In genomic region chr9:30293231-30293630, GRCh38 we compare ENCODE assay signal across 22 cellular contexts.
DNase-seq lines count a peak whose midpoint lies in the region; ATAC-seq lines count a peak whose summit lies in the region.
"Had no signal": no experiment of that assay in that cellular context is flagged by ENCODE, and none has a peak within 500 bp of the region (broad histone marks: within the 10 kb centered on the region; RNA-seq: fewer than 3 reads in every experiment).

No MANE protein-coding gene starts in this region.

- H3K36me3 Mint-ChIP-seq in stimulated activated memory B cell treated with anti-CD40 and anti-IgM and Interleukin-4, amounts not matched to agents 10 μg/mL and 1 μg/mL and 100 μg/mL, for 72 hours = no peaks in the 10 kb centered on the region
- H3K36me3 Mint-ChIP-seq: CD8-positive, alpha-beta T cell had no signal

- H3K36me3 ChIP-seq in SJCRH30 = 0 out of 2 replicates have a peak, but pooled peaks cover 2% of the 10 kb centered on the region
- H3K36me3 ChIP-seq: BLaER1 treated with 17β-estradiol and CSF1 and Interleukin-3, amounts not matched to agents 10 nM and 100 nM had no signal

- no peak overlapping the region for H3K4me3 Mint-ChIP-seq in stimulated activated memory B cell treated with anti-CD40 and anti-IgM and Interleukin-4, amounts not matched to agents 10 μg/mL and 1 μg/mL and 100 μg/mL, for 72 hours
- H3K4me3 Mint-ChIP-seq: B cell; CD4-positive, alpha-beta T cell; CD8-positive, alpha-beta T cell had no signal

- no peaks in the 10 kb centered on the region for H3K27me3 Mint-ChIP-seq in stimulated activated memory B cell treated with anti-CD40 and anti-IgM and Interleukin-4, amounts not matched to agents 10 μg/mL and 1 μg/mL and 100 μg/mL, for 72 hours
- H3K27me3 Mint-ChIP-seq: B cell; CD4-positive, alpha-beta T cell had no signal

- H3K27me3 ChIP-seq in SJCRH30 = no peaks in the 10 kb centered on the region
- H3K27me3 ChIP-seq: BLaER1 treated with 17β-estradiol and CSF1 and Interleukin-3, amounts not matched to agents 10 nM and 100 nM had no signal

- H3K4me3 ChIP-seq in SJCRH30 = no peak overlapping the region
- H3K4me3 ChIP-seq: A549; BLaER1 treated with 17β-estradiol and CSF1 and Interleukin-3, amounts not matched to agents 10 nM and 100 nM; GM12878 had no signal

- no peak overlapping the region for H3K27ac Mint-ChIP-seq in stimulated activated memory B cell treated with anti-CD40 and anti-IgM and Interleukin-4, amounts not matched to agents 10 μg/mL and 1 μg/mL and 100 μg/mL, for 72 hours
- H3K27ac Mint-ChIP-seq: B cell; CD4-positive, alpha-beta T cell; CD8-positive, alpha-beta T cell had no signal

- DNase-seq in H4 (ENCODE audit: low spot score) (peak; percentile 2), SJCRH30 (peak; percentile 84 to 94), posterior cingulate gyrus (no peak)
- DNase-seq: AML-193; Caco-2; CD4-positive, alpha-beta T cell; CD8-positive, alpha-beta T cell; DMS 273 treated with DMSO at 0.1 percent for 48 hours; DMS153; DMS53; DMS79; DND-41; EL; GDM1 had no signal

- peak overlapping the region; percentile 97 for H3K27ac ChIP-seq in SJCRH30
- H3K27ac ChIP-seq: 22Rv1; A549; BLaER1 treated with 17β-estradiol and CSF1 and Interleukin-3, amounts not matched to agents 10 nM and 100 nM; C4-2B had no signal

- intact Hi-C loops in posterior cingulate gyrus (cut with DNase I) = no loop called here

- no peaks in the 10 kb centered on the region for H3K9me3 Mint-ChIP-seq in stimulated activated memory B cell treated with anti-CD40 and anti-IgM and Interleukin-4, amounts not matched to agents 10 μg/mL and 1 μg/mL and 100 μg/mL, for 72 hours
- H3K9me3 Mint-ChIP-seq: CD8-positive, alpha-beta T cell had no signal

- peaks cover 44% of the 10 kb centered on the region for H3K4me1 ChIP-seq in SJCRH30
- H3K4me1 ChIP-seq: A549, Caco-2 had no signal

- H3K4me1 Mint-ChIP-seq in stimulated activated memory B cell treated with anti-CD40 and anti-IgM and Interleukin-4, amounts not matched to agents 10 μg/mL and 1 μg/mL and 100 μg/mL, for 72 hours = no peaks in the 10 kb centered on the region
- H3K4me1 Mint-ChIP-seq: B cell had no signal

- peak; percentile 27 for ATAC-seq in stimulated activated memory B cell treated with anti-CD40 and anti-IgM and Interleukin-4, amounts not matched to agents 10 μg/mL and 1 μg/mL and 100 μg/mL, for 72 hours
- no peak for ATAC-seq in HG02610 (IDR thresholded peaks at IDR 0.05; ENCODE audit: unreplicated experiment)
- ATAC-seq: A549; CD8-positive, alpha-beta T cell; GM12878 had no signal

- peaks cover 10% of the 10 kb centered on the region; the same call in 1 of the 2 replicates for H3K9me3 ChIP-seq in SJCRH30 (replicated peaks)
- H3K9me3 ChIP-seq: A549, Caco-2 had no signal

Comparison
In these comparisons a context has a peak if more than half of its experiments do, and no peak if none do; other contexts are left out.
1. DNase-seq: peak in H4 (single experiment) and SJCRH30 (2 of 2); none in posterior cingulate gyrus (0 of 10).